Comparison of ENCODE assay signal across 10 cellular contexts in the genomic region with DNA sequence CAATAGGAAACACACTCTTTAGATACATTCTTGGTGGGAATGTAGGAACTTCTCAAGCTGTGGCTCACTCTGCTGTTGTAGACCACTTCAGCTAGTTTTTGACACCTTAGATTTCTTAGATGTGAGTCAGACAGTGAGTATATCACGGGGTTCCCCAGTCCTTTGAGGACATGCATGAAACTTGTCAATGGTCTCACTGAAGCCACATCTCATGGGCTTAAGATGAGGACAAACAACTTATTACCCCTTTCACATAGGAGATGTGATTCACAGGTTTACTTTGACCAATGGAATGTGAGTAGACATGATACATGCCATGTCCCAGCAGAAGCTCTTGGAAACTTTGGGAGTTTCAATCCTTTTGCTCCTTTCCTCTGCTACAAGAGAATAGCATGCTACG.
DNase-seq lines count a peak whose midpoint lies in the region; ATAC-seq and TF ChIP-seq lines count a peak whose summit lies in the region.
"Had no signal": no experiment of that assay in that cellular context is flagged by ENCODE, and none has a peak within 500 bp of the region (broad histone marks: within the 10 kb centered on the region; RNA-seq: fewer than 3 reads in every experiment).

No MANE protein-coding gene starts in this region.

- H3K4me3 ChIP-seq in heart right ventricle (no peak overlapping the region), upper lobe of right lung (no peak overlapping the region), coronary artery (no peak overlapping the region)

- WGBS in heart right ventricle, 2 donors = 85 to 90% methylated on average over 2 of the region's 2 CpGs

- intact Hi-C loops in heart right ventricle (cut with DNase I) = loop anchor here in 1 of 10 donors (10.0 kb wide), 1 partner anchor 310 kb away; no protein-coding TSS in a partner anchor
- intact Hi-C loops in cardiac septum (cut with DNase I) = loop anchor here (10.0 kb wide), 3 partner anchors 90 to 320 kb away; no protein-coding TSS in a partner anchor
- intact Hi-C loops in upper lobe of right lung (cut with DNase I) = no loop called here

- H3K27me3 ChIP-seq in heart right ventricle (no peaks in the 10 kb centered on the region), upper lobe of right lung (no peaks in the 10 kb centered on the region)

- H3K27me3 Mint-ChIP-seq in activated T-helper 17 cell treated with anti-CD3 and anti-CD28 coated beads, Interleukin-2, amount 50 U/mL, for 72 hours = no peaks in the 10 kb centered on the region

- H3K27ac Mint-ChIP-seq in activated T-helper 17 cell treated with anti-CD3 and anti-CD28 coated beads, Interleukin-2, amount 50 U/mL, for 72 hours = peak overlapping the region; percentile 68

- peaks cover 22% of the 10 kb centered on the region for H3K4me1 Mint-ChIP-seq in activated T-helper 17 cell treated with anti-CD3 and anti-CD28 coated beads, Interleukin-2, amount 50 U/mL, for 72 hours

- no peak for DNase-seq in heart right ventricle
- DNase-seq in cardiac septum (ENCODE audit: low spot score) = no peak
- no peak for DNase-seq in upper lobe of right lung
- DNase-seq in inferior parietal cortex (ENCODE audit: extremely low spot score) = no peak
- DNase-seq in coronary artery (ENCODE audit: low spot score) = no peak
- no peak for DNase-seq in NCI-H2171 treated with DMSO at 0.1 percent for 48 hours (lab: John Stamatoyannopoulos, UW)
- DNase-seq: NCI-H510A treated with DMSO at 0.1 percent for 48 hours had no signal

- ATAC-seq in heart right ventricle (no peak), HG02884 (IDR thresholded peaks at IDR 0.05; ENCODE audit: unreplicated experiment) (peak; percentile 92), upper lobe of right lung (no peak)
- ATAC-seq in activated T-helper 17 cell treated with anti-CD3 and anti-CD28 coated beads, Interleukin-2, amount 50 U/mL, for 72 hours (replicated peaks) = peak; percentile 90
- ATAC-seq: HCT116 had no signal

- H3K9me3 ChIP-seq in heart right ventricle (no peaks in the 10 kb centered on the region), upper lobe of right lung (no peaks in the 10 kb centered on the region)

- peak overlapping the region in 6 of 10 donors; percentile 50 to 80 (median 74) for H3K27ac ChIP-seq in heart right ventricle
- peak overlapping the region; percentile 37 for H3K27ac ChIP-seq in upper lobe of right lung
- H3K27ac ChIP-seq in coronary artery = peak overlapping the region in 1 of 2 donors; percentile 60

- peak overlapping the region; percentile 58 for H3K4me3 Mint-ChIP-seq in activated T-helper 17 cell treated with anti-CD3 and anti-CD28 coated beads, Interleukin-2, amount 50 U/mL, for 72 hours

- TF ChIP-seq CTCF in heart right ventricle (IDR thresholded peaks at IDR 0.05) (no peak), upper lobe of right lung (IDR thresholded peaks at IDR 0.05) (no peak), coronary artery (IDR thresholded peaks at IDR 0.05) (no peak)

- H3K4me1 ChIP-seq in heart right ventricle (peaks cover 6 to 27% (median 16%) of the 10 kb centered on the region in 9 donors), upper lobe of right lung (peaks cover 9% of the 10 kb centered on the region)

- no peaks in the 10 kb centered on the region for H3K36me3 Mint-ChIP-seq in activated T-helper 17 cell treated with anti-CD3 and anti-CD28 coated beads, Interleukin-2, amount 50 U/mL, for 72 hours (ENCODE audit: low read depth)

- no peaks in the 10 kb centered on the region for H3K9me3 Mint-ChIP-seq in activated T-helper 17 cell treated with anti-CD3 and anti-CD28 coated beads, Interleukin-2, amount 50 U/mL, for 72 hours

- no peaks in the 10 kb centered on the region for H3K36me3 ChIP-seq in heart right ventricle
- H3K36me3 ChIP-seq in upper lobe of right lung = no peaks in the 10 kb centered on the region

Comparison
In these comparisons a context has a peak if more than half of its experiments do, and no peak if none do; other contexts are left out.
1. ATAC-seq: peak in HG02884 (single experiment) and activated T-helper 17 cell treated with anti-CD3 and anti-CD28 coated beads, Interleukin-2, amount 50 U/mL, for 72 hours (single experiment); none in heart right ventricle (0 of 8) and upper lobe of right lung (single experiment).